Comparison of ENCODE assay signal across 9 cellular contexts in genomic region chr1:237851209-237851845, GRCh38. TPM values are rescaled to one million over a fixed set of nuclear protein-coding genes. Genes with fewer than 3 reads are reported as not detected.
DNase-seq lines count a peak whose midpoint lies in the region; ATAC-seq, FAIRE-seq and TF ChIP-seq lines count a peak whose summit lies in the region.
"Had no signal": no experiment of that assay in that cellular context is flagged by ENCODE, and none has a peak within 500 bp of the region (broad histone marks: within the 10 kb centered on the region; RNA-seq: fewer than 3 reads in every experiment).

No MANE protein-coding gene starts in this region.

- H3K4me3 ChIP-seq in GM23248 (no peak overlapping the region), kidney (ENCODE audit: low read length in 2 of 2) (no peak overlapping the region)
- H3K4me3 ChIP-seq in CD8-positive, alpha-beta memory T cell (ENCODE audit: low read length): no peak overlapping the region
- H3K4me3 ChIP-seq: SJSA1 had no signal

- H4K20me1 ChIP-seq in GM23248 (ENCODE audit: insufficient read depth): no peaks in the 10 kb centered on the region

- H3K79me2 ChIP-seq in GM23248 (ENCODE audit: insufficient read depth): no peaks in the 10 kb centered on the region

- H3K9me3 ChIP-seq in GM23248 (ENCODE audit: low read depth) (no peaks in the 10 kb centered on the region), kidney (ENCODE audit: control insufficient read depth in 1 of 2, low read length in 2 of 2) (no peaks in the 10 kb centered on the region)
- H3K9me3 ChIP-seq in CD8-positive, alpha-beta memory T cell (ENCODE audit: low read length): no peaks in the 10 kb centered on the region

- in situ Hi-C loops in GM23248 (cut with MboI): no loop called here

- H3K4me3 Mint-ChIP-seq in Calu3 (ENCODE audit: low read depth, unreplicated experiment): no peak overlapping the region
- no peak overlapping the region for H3K4me3 Mint-ChIP-seq in activated CD8-positive, alpha-beta T cell treated with anti-CD3 and anti-CD28 coated beads for 36 hours
- H3K4me3 Mint-ChIP-seq in CD8-positive, alpha-beta memory T cell: no peak overlapping the region

- peak; percentile 84 for DNase-seq in Calu3
- peak; percentile 36 for DNase-seq in GM23248
- peak; percentile 75 to 86 for DNase-seq in NCI-H2081 (lab: John Stamatoyannopoulos, UW)
- DNase-seq in activated CD8-positive, alpha-beta T cell treated with anti-CD3 and anti-CD28 coated beads for 36 hours: peak; percentile 55
- DNase-seq in kidney: no peak
- no peak for DNase-seq in CD8-positive, alpha-beta memory T cell

- no peaks in the 10 kb centered on the region for H3K27me3 Mint-ChIP-seq in Calu3 (ENCODE audit: unreplicated experiment)
- no peaks in the 10 kb centered on the region for H3K27me3 Mint-ChIP-seq in activated CD8-positive, alpha-beta T cell treated with anti-CD3 and anti-CD28 coated beads for 36 hours
- H3K27me3 Mint-ChIP-seq in CD8-positive, alpha-beta memory T cell: no peaks in the 10 kb centered on the region

- H3K36me3 Mint-ChIP-seq in Calu3 (ENCODE audit: insufficient read depth, unreplicated experiment): no peaks in the 10 kb centered on the region
- H3K36me3 Mint-ChIP-seq in activated CD8-positive, alpha-beta T cell treated with anti-CD3 and anti-CD28 coated beads for 36 hours (ENCODE audit: low read depth): no peaks in the 10 kb centered on the region
- H3K36me3 Mint-ChIP-seq in CD8-positive, alpha-beta memory T cell: no peaks in the 10 kb centered on the region

- POLR2A ChIA-PET in activated CD8-positive, alpha-beta T cell treated with anti-CD3 and anti-CD28 coated beads for 36 hours (lab: Charles Lee): no interaction called here
- POLR2A ChIA-PET in CD8-positive, alpha-beta memory T cell (lab: Charles Lee): no interaction called here

- intact Hi-C loops in Calu3 (cut with micrococcal nuclease; ENCODE audit: unreplicated experiment): loop anchor here (1.0 to 5.0 kb wide), 3 partner anchors 401 to 1101 kb away; no protein-coding TSS in a partner anchor
- intact Hi-C loops in activated CD8-positive, alpha-beta T cell treated with anti-CD3 and anti-CD28 coated beads for 36 hours (cut with micrococcal nuclease): no loop called here
- intact Hi-C loops in kidney (cut with DNase I): no loop called here

- no peaks in the 10 kb centered on the region for H3K9me2 ChIP-seq in GM23248 (ENCODE audit: insufficient read depth)

- no peaks in the 10 kb centered on the region for H3F3A ChIP-seq in GM23248 (ENCODE audit: insufficient read depth)

- H3K27ac Mint-ChIP-seq in Calu3 (ENCODE audit: unreplicated experiment): no peak overlapping the region
- no peak overlapping the region for H3K27ac Mint-ChIP-seq in activated CD8-positive, alpha-beta T cell treated with anti-CD3 and anti-CD28 coated beads for 36 hours
- H3K27ac Mint-ChIP-seq in CD8-positive, alpha-beta memory T cell: no peak overlapping the region

- BruUV-seq in Calu3 (replicated peaks; lab: Mats Ljungman, UMichigan): no TSS peak

- no peak overlapping the region for H3K4me2 ChIP-seq in GM23248 (ENCODE audit: unreplicated experiment)

- H3K27me3 ChIP-seq in GM23248 (replicated peaks; ENCODE audit: insufficient read depth): no peaks in the 10 kb centered on the region
- H3K27me3 ChIP-seq in CD8-positive, alpha-beta memory T cell (ENCODE audit: insufficient read depth, low read length, poor library complexity, severe bottlenecking): no peaks in the 10 kb centered on the region
- H3K27me3 ChIP-seq: SJSA1 had no signal

- H3K9ac ChIP-seq in GM23248: no peak overlapping the region
- no peak overlapping the region for H3K9ac ChIP-seq in kidney (ENCODE audit: low read length in 2 of 2)

- H3K27ac ChIP-seq in GM23248 (no peak overlapping the region), kidney (ENCODE audit: low read depth in 2 of 2, low read length in 2 of 2) (no peak overlapping the region)
- no peak overlapping the region for H3K27ac ChIP-seq in CD8-positive, alpha-beta memory T cell (ENCODE audit: low read depth, low read length)
- H3K27ac ChIP-seq: SJSA1 had no signal

- H2AFZ ChIP-seq in GM23248: no peak overlapping the region

- H3K4me1 Mint-ChIP-seq in Calu3 (ENCODE audit: low read depth, unreplicated experiment): peaks cover 7% of the 10 kb centered on the region
- H3K4me1 Mint-ChIP-seq in activated CD8-positive, alpha-beta T cell treated with anti-CD3 and anti-CD28 coated beads for 36 hours (ENCODE audit: low read depth): no peaks in the 10 kb centered on the region
- no peaks in the 10 kb centered on the region for H3K4me1 Mint-ChIP-seq in CD8-positive, alpha-beta memory T cell

- H3K9me3 Mint-ChIP-seq in Calu3 (ENCODE audit: low read depth, unreplicated experiment): no peaks in the 10 kb centered on the region
- peaks cover 1% of the 10 kb centered on the region for H3K9me3 Mint-ChIP-seq in activated CD8-positive, alpha-beta T cell treated with anti-CD3 and anti-CD28 coated beads for 36 hours
- peaks cover 0 to 3% (median 2%) of the 10 kb centered on the region in 5 donors for H3K9me3 Mint-ChIP-seq in CD8-positive, alpha-beta memory T cell

- FAIRE-seq in kidney (lab: Jason Lieb, UNC): no peak

- no peak for ATAC-seq in activated CD8-positive, alpha-beta T cell treated with anti-CD3 and anti-CD28 coated beads for 36 hours
- ATAC-seq in HG02970 (IDR thresholded peaks at IDR 0.05; ENCODE audit: low FRiP score, unreplicated experiment) (no peak), GM19397 (IDR thresholded peaks at IDR 0.05; ENCODE audit: unreplicated experiment) (no peak)

- CTCF ChIA-PET in Calu3 (lab: Charles Lee): interaction anchor here (0.6 to 1.6 kb wide), 5 partner anchors 9 to 1535 kb away, joined by 3 to 10 read pairs (median 3); partner anchors contain the start of gene CHRM3
- CTCF ChIA-PET in activated CD8-positive, alpha-beta T cell treated with anti-CD3 and anti-CD28 coated beads for 36 hours (lab: Charles Lee): interaction anchor here (1.0 to 3.8 kb wide), 3 partner anchors 12 to 111 kb away, joined by 3 to 22 read pairs (median 5); no protein-coding TSS in a partner anchor
- CTCF ChIA-PET in CD8-positive, alpha-beta memory T cell (lab: Charles Lee): no interaction called here

- WGBS in GM23248 (ENCODE audit: low coverage in 1 of 2, low lambda C conversion rate in 2 of 2, missing lambda C conversion rate in 2 of 2), 2 experiments: 9 to 12% methylated on average over 6 of the region's 6 CpGs

- TF ChIP-seq CTCF in Calu3 (IDR thresholded peaks at IDR 0.05; ENCODE audit: unreplicated experiment) (no peak), kidney (IDR thresholded peaks at IDR 0.05; ENCODE audit: borderline replicate concordance, extremely low read depth, insufficient read depth) (peak; percentile 33)
- peak; percentile 36 for TF ChIP-seq CTCF in activated CD8-positive, alpha-beta T cell treated with anti-CD3 and anti-CD28 coated beads for 36 hours (IDR thresholded peaks at IDR 0.05)

- no peaks in the 10 kb centered on the region for H3K4me1 ChIP-seq in GM23248 (ENCODE audit: insufficient read depth)
- no peaks in the 10 kb centered on the region for H3K4me1 ChIP-seq in kidney (ENCODE audit: control insufficient read depth in 1 of 2, insufficient read depth in 1 of 2, low read depth in 1 of 2, low read length in 2 of 2)
- H3K4me1 ChIP-seq in CD8-positive, alpha-beta memory T cell (ENCODE audit: insufficient read depth, low read length): no peaks in the 10 kb centered on the region
- H3K4me1 ChIP-seq: SJSA1 had no signal

- H3K36me3 ChIP-seq in GM23248 (ENCODE audit: low read depth) (no peaks in the 10 kb centered on the region), kidney (ENCODE audit: control insufficient read depth in 1 of 2, insufficient read depth in 2 of 2, low read length in 2 of 2) (no peaks in the 10 kb centered on the region)
- no peaks in the 10 kb centered on the region for H3K36me3 ChIP-seq in CD8-positive, alpha-beta memory T cell (ENCODE audit: insufficient read depth, low read length)
- H3K36me3 ChIP-seq: SJSA1 had no signal

RNA-seq across cellular contexts. Expression of gene ZP4, which starts 39.4 kb away (rescaled TPM):
- total RNA-seq in Calu3 (2022) (not detected in 2 replicates), kidney (not detected)
- total RNA-seq in GM23248 (2014; rRNA removed; shearing (Covaris generic)): not detected in 2 replicates
- polyA plus RNA-seq in GM23248 (2016; fragmentation: Nextera tagmentation; extraction: Ambion mirVana) (not detected in 2 replicates), kidney (ENCODE audit: insufficient read depth, low read depth, low replicate concordance) (not detected)
- not detected for total RNA-seq in activated CD8-positive, alpha-beta T cell treated with anti-CD3 and anti-CD28 coated beads for 36 hours
- not detected for total RNA-seq in CD8-positive, alpha-beta memory T cell
- not detected for polyA plus RNA-seq in CD8-positive, alpha-beta memory T cell
- total RNA-seq: SJSA1 had no signal

Comparison
In these comparisons a context has a peak if more than half of its experiments do, and no peak if none do; other contexts are left out.
1. DNase-seq: peak in Calu3 (single experiment), GM23248 (single experiment), NCI-H2081 (2 of 2) and activated CD8-positive, alpha-beta T cell treated with anti-CD3 and anti-CD28 coated beads for 36 hours (single experiment); none in kidney (single experiment) and CD8-positive, alpha-beta memory T cell (0 of 5).